2 cellular contexts compared by ENCODE assay signal in the genomic region with DNA sequence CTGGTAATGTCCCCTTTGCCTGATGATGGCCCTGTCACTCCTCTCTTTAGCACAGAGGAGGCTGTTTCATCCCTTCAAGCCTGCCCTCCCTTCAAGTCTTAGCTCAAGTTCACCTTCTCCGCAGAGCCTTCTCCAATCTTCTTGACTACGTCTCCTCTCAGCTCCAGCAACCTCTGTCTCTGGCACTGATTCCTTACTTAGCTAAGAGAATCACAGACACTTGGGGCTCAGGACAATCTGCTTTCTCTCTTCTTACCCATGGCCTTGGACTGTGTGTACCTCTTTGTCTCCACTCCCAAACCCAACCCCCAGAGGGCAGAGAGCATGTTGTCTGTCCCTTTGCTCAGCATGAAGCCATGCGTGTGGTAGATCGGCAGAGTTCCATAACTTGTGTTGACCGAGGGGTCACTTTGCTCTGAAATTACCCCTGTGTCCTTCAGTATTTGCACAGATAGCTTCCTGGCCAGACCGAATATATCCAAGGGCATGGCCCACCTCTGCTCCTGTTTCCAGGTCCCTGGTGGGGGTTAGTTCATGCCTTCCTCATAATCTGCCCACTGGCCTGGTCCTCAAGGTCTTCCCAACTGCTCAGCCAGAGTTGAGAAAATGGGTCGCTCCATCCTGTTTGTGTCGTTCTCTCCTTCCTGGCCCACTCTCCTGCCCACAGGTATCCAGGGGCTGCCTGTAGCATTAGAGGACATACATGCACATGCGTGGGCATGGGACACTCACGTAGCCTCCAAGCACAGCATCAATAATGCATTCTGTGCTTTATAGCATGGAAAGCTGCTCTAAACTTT.
A peak's percentile ranks its signal among the peaks of the same experiment; 100 is the strongest.
TF ChIP-seq lines count a peak whose summit lies in the region.

No MANE protein-coding gene starts in this region.

TF ChIP-seq in WTC11, 78 proteins besides CTCF, POLR2A, EP300 and RAD21:
- TF ChIP-seq NFYB (CRISPR knock-in tag; conservative IDR thresholded peaks at IDR 0.05; ENCODE audit: low read depth) (no peak), GABPB1 (CRISPR knock-in tag; IDR thresholded peaks at IDR 0.05) (peak; percentile 78), KAT7 (CRISPR knock-in tag; IDR thresholded peaks at IDR 0.05; ENCODE audit: borderline replicate concordance) (no peak)
TF ChIP-seq in WTC11: peak in this region for 1.

TF ChIP-seq in HepG2, 621 proteins besides CTCF, POLR2A, EP300 and RAD21 (continues in another document):
- TF ChIP-seq KDM6A (CRISPR knock-in tag; IDR thresholded peaks at IDR 0.05; ENCODE audit: low read depth) (peak; percentile 98), JARID2 (CRISPR knock-in tag; IDR thresholded peaks at IDR 0.05; ENCODE audit: insufficient replicate concordance) (no peak), ZNF224 (CRISPR knock-in tag; IDR thresholded peaks at IDR 0.05) (peak; percentile 66; the same call in 1 of the 2 replicates), HMG20B (CRISPR knock-in tag; conservative IDR thresholded peaks at IDR 0.05) (peak; percentile 92), NR2F2 (IDR thresholded peaks at IDR 0.05; ENCODE audit: borderline replicate concordance, low read depth) (peak; percentile 82; the same call in 1 of the 2 replicates), ZSCAN21 (CRISPR knock-in tag; IDR thresholded peaks at IDR 0.05; ENCODE audit: borderline replicate concordance) (peak; percentile 88; the same call in 1 of the 2 replicates), SMC3 (IDR thresholded peaks at IDR 0.05; ENCODE audit: low read length) (peak; percentile 52), PAF1 (CRISPR knock-in tag; IDR thresholded peaks at IDR 0.05) (no peak), ZSCAN12 (CRISPR knock-in tag; IDR thresholded peaks at IDR 0.05) (no peak), NONO (IDR thresholded peaks at IDR 0.05) (no peak), NONO (CRISPR knock-in tag; conservative IDR thresholded peaks at IDR 0.05) (peak; percentile 93), CHCHD3 (CRISPR knock-in tag; IDR thresholded peaks at IDR 0.05) (no peak), SOX13 (IDR thresholded peaks at IDR 0.05) (peak; percentile 83), SOX13 (CRISPR knock-in tag; conservative IDR thresholded peaks at IDR 0.05 in 1 of 2, IDR thresholded peaks at IDR 0.05 in 1 of 2) (peak in 1 of 2 experiments; percentile 99; a peak in 2 of 4 replicates), GATAD2A (CRISPR knock-in tag; IDR thresholded peaks at IDR 0.05) (peak; percentile 99), SMAD1 (CRISPR knock-in tag; IDR thresholded peaks at IDR 0.05; ENCODE audit: borderline replicate concordance, low read depth) (peak; percentile 23; the same call in 1 of the 2 replicates), SNAPC2 (CRISPR knock-in tag; IDR thresholded peaks at IDR 0.05) (peak; percentile 26; the same call in 1 of the 2 replicates), HNRNPUL1 (IDR thresholded peaks at IDR 0.05; ENCODE audit: low read depth, low read length) (no peak), GATAD1 (CRISPR knock-in tag; IDR thresholded peaks at IDR 0.05) (peak; percentile 71), ZNF720 (CRISPR knock-in tag; IDR thresholded peaks at IDR 0.05) (no peak), PITX1 (CRISPR knock-in tag; IDR thresholded peaks at IDR 0.05) (peak; percentile 92; the same call in 1 of the 2 replicates)
- TF ChIP-seq, protein P1, sequence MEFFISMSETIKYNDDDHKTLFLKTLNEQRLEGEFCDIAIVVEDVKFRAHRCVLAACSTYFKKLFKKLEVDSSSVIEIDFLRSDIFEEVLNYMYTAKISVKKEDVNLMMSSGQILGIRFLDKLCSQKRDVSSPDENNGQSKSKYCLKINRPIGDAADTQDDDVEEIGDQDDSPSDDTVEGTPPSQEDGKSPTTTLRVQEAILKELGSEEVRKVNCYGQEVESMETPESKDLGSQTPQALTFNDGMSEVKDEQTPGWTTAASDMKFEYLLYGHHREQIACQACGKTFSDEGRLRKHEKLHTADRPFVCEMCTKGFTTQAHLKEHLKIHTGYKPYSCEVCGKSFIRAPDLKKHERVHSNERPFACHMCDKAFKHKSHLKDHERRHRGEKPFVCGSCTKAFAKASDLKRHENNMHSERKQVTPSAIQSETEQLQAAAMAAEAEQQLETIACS (CRISPR knock-in tag; IDR thresholded peaks at IDR 0.05) = peak; percentile 49; the same call in 1 of the 2 replicates
- TF ChIP-seq, protein P2, sequence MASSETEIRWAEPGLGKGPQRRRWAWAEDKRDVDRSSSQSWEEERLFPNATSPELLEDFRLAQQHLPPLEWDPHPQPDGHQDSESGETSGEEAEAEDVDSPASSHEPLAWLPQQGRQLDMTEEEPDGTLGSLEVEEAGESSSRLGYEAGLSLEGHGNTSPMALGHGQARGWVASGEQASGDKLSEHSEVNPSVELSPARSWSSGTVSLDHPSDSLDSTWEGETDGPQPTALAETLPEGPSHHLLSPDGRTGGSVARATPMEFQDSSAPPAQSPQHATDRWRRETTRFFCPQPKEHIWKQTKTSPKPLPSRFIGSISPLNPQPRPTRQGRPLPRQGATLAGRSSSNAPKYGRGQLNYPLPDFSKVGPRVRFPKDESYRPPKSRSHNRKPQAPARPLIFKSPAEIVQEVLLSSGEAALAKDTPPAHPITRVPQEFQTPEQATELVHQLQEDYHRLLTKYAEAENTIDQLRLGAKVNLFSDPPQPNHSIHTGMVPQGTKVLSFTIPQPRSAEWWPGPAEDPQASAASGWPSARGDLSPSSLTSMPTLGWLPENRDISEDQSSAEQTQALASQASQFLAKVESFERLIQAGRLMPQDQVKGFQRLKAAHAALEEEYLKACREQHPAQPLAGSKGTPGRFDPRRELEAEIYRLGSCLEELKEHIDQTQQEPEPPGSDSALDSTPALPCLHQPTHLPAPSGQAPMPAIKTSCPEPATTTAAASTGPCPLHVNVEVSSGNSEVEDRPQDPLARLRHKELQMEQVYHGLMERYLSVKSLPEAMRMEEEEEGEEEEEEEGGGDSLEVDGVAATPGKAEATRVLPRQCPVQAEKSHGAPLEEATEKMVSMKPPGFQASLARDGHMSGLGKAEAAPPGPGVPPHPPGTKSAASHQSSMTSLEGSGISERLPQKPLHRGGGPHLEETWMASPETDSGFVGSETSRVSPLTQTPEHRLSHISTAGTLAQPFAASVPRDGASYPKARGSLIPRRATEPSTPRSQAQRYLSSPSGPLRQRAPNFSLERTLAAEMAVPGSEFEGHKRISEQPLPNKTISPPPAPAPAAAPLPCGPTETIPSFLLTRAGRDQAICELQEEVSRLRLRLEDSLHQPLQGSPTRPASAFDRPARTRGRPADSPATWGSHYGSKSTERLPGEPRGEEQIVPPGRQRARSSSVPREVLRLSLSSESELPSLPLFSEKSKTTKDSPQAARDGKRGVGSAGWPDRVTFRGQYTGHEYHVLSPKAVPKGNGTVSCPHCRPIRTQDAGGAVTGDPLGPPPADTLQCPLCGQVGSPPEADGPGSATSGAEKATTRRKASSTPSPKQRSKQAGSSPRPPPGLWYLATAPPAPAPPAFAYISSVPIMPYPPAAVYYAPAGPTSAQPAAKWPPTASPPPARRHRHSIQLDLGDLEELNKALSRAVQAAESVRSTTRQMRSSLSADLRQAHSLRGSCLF (CRISPR knock-in tag; IDR thresholded peaks at IDR 0.05; ENCODE audit: borderline replicate concordance) = no peak
- TF ChIP-seq, protein P3, sequence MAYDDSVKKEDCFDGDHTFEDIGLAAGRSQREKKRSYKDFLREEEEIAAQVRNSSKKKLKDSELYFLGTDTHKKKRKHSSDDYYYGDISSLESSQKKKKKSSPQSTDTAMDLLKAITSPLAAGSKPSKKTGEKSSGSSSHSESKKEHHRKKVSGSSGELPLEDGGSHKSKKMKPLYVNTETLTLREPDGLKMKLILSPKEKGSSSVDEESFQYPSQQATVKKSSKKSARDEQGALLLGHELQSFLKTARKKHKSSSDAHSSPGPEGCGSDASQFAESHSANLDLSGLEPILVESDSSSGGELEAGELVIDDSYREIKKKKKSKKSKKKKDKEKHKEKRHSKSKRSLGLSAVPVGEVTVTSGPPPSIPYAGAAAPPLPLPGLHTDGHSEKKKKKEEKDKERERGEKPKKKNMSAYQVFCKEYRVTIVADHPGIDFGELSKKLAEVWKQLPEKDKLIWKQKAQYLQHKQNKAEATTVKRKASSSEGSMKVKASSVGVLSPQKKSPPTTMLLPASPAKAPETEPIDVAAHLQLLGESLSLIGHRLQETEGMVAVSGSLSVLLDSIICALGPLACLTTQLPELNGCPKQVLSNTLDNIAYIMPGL (CRISPR knock-in tag; IDR thresholded peaks at IDR 0.05; ENCODE audit: borderline replicate concordance in 1 of 2, low read depth in 1 of 2) = peak; percentile 42 to 90; a peak in 3 of 4 replicates
- TF ChIP-seq, protein P4, sequence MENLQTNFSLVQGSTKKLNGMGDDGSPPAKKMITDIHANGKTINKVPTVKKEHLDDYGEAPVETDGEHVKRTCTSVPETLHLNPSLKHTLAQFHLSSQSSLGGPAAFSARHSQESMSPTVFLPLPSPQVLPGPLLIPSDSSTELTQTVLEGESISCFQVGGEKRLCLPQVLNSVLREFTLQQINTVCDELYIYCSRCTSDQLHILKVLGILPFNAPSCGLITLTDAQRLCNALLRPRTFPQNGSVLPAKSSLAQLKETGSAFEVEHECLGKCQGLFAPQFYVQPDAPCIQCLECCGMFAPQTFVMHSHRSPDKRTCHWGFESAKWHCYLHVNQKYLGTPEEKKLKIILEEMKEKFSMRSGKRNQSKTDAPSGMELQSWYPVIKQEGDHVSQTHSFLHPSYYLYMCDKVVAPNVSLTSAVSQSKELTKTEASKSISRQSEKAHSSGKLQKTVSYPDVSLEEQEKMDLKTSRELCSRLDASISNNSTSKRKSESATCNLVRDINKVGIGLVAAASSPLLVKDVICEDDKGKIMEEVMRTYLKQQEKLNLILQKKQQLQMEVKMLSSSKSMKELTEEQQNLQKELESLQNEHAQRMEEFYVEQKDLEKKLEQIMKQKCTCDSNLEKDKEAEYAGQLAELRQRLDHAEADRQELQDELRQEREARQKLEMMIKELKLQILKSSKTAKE (CRISPR knock-in tag; IDR thresholded peaks at IDR 0.05; ENCODE audit: borderline replicate concordance) = peak; percentile 95
- TF ChIP-seq, protein P5, sequence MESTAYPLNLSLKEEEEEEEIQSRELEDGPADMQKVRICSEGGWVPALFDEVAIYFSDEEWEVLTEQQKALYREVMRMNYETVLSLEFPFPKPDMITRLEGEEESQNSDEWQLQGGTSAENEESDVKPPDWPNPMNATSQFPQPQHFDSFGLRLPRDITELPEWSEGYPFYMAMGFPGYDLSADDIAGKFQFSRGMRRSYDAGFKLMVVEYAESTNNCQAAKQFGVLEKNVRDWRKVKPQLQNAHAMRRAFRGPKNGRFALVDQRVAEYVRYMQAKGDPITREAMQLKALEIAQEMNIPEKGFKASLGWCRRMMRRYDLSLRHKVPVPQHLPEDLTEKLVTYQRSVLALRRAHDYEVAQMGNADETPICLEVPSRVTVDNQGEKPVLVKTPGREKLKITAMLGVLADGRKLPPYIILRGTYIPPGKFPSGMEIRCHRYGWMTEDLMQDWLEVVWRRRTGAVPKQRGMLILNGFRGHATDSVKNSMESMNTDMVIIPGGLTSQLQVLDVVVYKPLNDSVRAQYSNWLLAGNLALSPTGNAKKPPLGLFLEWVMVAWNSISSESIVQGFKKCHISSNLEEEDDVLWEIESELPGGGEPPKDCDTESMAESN (CRISPR knock-in tag; conservative IDR thresholded peaks at IDR 0.05) = 0 out of 2 replicates have a peak, but pooled peaks have one; percentile 18
- TF ChIP-seq, protein P6, sequence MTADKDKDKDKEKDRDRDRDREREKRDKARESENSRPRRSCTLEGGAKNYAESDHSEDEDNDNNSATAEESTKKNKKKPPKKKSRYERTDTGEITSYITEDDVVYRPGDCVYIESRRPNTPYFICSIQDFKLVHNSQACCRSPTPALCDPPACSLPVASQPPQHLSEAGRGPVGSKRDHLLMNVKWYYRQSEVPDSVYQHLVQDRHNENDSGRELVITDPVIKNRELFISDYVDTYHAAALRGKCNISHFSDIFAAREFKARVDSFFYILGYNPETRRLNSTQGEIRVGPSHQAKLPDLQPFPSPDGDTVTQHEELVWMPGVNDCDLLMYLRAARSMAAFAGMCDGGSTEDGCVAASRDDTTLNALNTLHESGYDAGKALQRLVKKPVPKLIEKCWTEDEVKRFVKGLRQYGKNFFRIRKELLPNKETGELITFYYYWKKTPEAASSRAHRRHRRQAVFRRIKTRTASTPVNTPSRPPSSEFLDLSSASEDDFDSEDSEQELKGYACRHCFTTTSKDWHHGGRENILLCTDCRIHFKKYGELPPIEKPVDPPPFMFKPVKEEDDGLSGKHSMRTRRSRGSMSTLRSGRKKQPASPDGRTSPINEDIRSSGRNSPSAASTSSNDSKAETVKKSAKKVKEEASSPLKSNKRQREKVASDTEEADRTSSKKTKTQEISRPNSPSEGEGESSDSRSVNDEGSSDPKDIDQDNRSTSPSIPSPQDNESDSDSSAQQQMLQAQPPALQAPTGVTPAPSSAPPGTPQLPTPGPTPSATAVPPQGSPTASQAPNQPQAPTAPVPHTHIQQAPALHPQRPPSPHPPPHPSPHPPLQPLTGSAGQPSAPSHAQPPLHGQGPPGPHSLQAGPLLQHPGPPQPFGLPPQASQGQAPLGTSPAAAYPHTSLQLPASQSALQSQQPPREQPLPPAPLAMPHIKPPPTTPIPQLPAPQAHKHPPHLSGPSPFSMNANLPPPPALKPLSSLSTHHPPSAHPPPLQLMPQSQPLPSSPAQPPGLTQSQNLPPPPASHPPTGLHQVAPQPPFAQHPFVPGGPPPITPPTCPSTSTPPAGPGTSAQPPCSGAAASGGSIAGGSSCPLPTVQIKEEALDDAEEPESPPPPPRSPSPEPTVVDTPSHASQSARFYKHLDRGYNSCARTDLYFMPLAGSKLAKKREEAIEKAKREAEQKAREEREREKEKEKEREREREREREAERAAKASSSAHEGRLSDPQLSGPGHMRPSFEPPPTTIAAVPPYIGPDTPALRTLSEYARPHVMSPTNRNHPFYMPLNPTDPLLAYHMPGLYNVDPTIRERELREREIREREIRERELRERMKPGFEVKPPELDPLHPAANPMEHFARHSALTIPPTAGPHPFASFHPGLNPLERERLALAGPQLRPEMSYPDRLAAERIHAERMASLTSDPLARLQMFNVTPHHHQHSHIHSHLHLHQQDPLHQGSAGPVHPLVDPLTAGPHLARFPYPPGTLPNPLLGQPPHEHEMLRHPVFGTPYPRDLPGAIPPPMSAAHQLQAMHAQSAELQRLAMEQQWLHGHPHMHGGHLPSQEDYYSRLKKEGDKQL (CRISPR knock-in tag; IDR thresholded peaks at IDR 0.05; ENCODE audit: low read depth) = peak; percentile 85; the same call in 1 of the 2 replicates
- TF ChIP-seq, protein P7, sequence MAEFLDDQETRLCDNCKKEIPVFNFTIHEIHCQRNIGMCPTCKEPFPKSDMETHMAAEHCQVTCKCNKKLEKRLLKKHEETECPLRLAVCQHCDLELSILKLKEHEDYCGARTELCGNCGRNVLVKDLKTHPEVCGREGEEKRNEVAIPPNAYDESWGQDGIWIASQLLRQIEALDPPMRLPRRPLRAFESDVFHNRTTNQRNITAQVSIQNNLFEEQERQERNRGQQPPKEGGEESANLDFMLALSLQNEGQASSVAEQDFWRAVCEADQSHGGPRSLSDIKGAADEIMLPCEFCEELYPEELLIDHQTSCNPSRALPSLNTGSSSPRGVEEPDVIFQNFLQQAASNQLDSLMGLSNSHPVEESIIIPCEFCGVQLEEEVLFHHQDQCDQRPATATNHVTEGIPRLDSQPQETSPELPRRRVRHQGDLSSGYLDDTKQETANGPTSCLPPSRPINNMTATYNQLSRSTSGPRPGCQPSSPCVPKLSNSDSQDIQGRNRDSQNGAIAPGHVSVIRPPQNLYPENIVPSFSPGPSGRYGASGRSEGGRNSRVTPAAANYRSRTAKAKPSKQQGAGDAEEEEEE (CRISPR knock-in tag; IDR thresholded peaks at IDR 0.05; ENCODE audit: borderline replicate concordance) = peak; percentile 54; the same call in 1 of the 2 replicates
- TF ChIP-seq, protein P8, sequence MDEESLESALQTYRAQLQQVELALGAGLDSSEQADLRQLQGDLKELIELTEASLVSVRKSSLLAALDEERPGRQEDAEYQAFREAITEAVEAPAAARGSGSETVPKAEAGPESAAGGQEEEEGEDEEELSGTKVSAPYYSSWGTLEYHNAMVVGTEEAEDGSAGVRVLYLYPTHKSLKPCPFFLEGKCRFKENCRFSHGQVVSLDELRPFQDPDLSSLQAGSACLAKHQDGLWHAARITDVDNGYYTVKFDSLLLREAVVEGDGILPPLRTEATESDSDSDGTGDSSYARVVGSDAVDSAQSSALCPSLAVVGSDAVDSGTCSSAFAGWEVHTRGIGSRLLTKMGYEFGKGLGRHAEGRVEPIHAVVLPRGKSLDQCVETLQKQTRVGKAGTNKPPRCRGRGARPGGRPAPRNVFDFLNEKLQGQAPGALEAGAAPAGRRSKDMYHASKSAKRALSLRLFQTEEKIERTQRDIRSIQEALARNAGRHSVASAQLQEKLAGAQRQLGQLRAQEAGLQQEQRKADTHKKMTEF (CRISPR knock-in tag; IDR thresholded peaks at IDR 0.05) = peak; percentile 92
